Comparison of ENCODE assay signal across 8 cellular contexts in the genomic region with DNA sequence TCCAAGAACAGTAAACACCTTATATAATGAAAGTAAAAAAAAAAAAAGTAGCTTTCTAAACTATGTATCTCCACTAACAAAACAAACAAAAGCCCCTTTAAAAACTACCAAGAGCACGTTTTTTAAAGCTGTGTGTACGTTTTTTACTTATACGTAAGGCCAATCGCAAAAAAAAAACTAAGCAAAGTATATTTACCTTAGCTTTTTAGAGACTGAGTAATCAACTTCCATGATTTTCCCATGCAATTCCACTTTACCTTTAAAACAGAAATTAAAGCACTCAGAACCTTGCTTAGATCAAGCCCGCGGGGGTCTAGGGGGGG. TPM values are rescaled to one million over a fixed set of nuclear protein-coding genes. Genes with fewer than 3 reads are reported as not detected.
DNase-seq lines count a peak whose midpoint lies in the region; ATAC-seq and TF ChIP-seq lines count a peak whose summit lies in the region.

No MANE protein-coding gene starts in this region.

- peak overlapping the region; percentile 90 for H3K4me2 ChIP-seq in mammary epithelial cell (ENCODE audit: insufficient read depth, low read depth, low read length)

- H3K4me1 ChIP-seq in HUES6 (ENCODE audit: control insufficient read depth, insufficient read depth, low read length) (peaks cover 42% of the 10 kb centered on the region), mammary epithelial cell (ENCODE audit: insufficient read depth, low read length) (peaks cover 13% of the 10 kb centered on the region), mucosa of stomach (ENCODE audit: control insufficient read depth, insufficient read depth, low read length) (peaks cover 7% of the 10 kb centered on the region)

- ATAC-seq in GM21786 (IDR thresholded peaks at IDR 0.05; ENCODE audit: unreplicated experiment) = no peak

- in situ Hi-C loops in mammary epithelial cell (cut with MboI; ENCODE audit: low sequenced_read_pairs in 2 of 2) = no loop called here

- H3K4me3 ChIP-seq in AG04449 (ENCODE audit: low read depth, low read length) (peak overlapping the region; percentile 92), HUES6 (ENCODE audit: low read depth, low read length) (peak overlapping the region; percentile 97), mammary epithelial cell (replicated peaks in 1 of 3; ENCODE audit: insufficient read depth in 1 of 3, low read depth in 2 of 3, low read length in 3 of 3) (peak overlapping the region; percentile 89 to 96 (median 90)), mucosa of stomach (ENCODE audit: low read length) (peak overlapping the region; percentile 53)

- TF ChIP-seq CTCF in AG04449 (IDR thresholded peaks at IDR 0.05; ENCODE audit: insufficient read depth, low read length, missing control alignments) (no peak), mammary epithelial cell (conservative IDR thresholded peaks at IDR 0.05 in 1 of 2, IDR thresholded peaks at IDR 0.05 in 1 of 2; ENCODE audit: extremely low read depth in 1 of 2, insufficient read depth in 1 of 2, low read depth in 1 of 2, low read length in 2 of 2) (no peak)

- DNase-seq in AG04449 (ENCODE audit: low read depth, low spot score) (no peak), mammary epithelial cell (no peak), NCI-H1105 (lab: John Stamatoyannopoulos, UW) (no peak), AG08395 (ENCODE audit: low spot score) (no peak)
- no peak for DNase-seq in activated CD8-positive, alpha-beta memory T cell treated with anti-CD3 and anti-CD28 coated beads, Interleukin-2, amount 50 U/mL, for 48 hours

- WGBS in mammary epithelial cell (ENCODE audit: low coverage, missing lambda C conversion rate) = 40% methylated on average over 4 of the region's 6 CpGs

- dilution Hi-C loops in mammary epithelial cell (cut with HindIII; ENCODE audit: low sequenced_read_pairs) = loop anchor here (5.0 kb wide), 1 partner anchor 76 kb away; no protein-coding TSS in a partner anchor

- peaks cover 90% of the 10 kb centered on the region for H3K79me2 ChIP-seq in mammary epithelial cell (ENCODE audit: insufficient read depth, low read length)

- H3K36me3 ChIP-seq in HUES6 (ENCODE audit: control insufficient read depth, insufficient read depth, low read length) = peaks cover 10% of the 10 kb centered on the region
- peaks cover 3% of the 10 kb centered on the region for H3K36me3 ChIP-seq in mammary epithelial cell (ENCODE audit: insufficient read depth, low read length)
- H3K36me3 ChIP-seq in mucosa of stomach (ENCODE audit: control insufficient read depth, insufficient read depth, low read length) = no peaks in the 10 kb centered on the region

- H3K9ac ChIP-seq in HUES6 (ENCODE audit: low read length) (peak overlapping the region; percentile 91), mammary epithelial cell (ENCODE audit: insufficient read depth, low read length) (peak overlapping the region; percentile 90), mucosa of stomach (ENCODE audit: low read length) (peak overlapping the region; percentile 88)

- H4K20me1 ChIP-seq in mammary epithelial cell (ENCODE audit: insufficient read depth, low read length) = no peaks in the 10 kb centered on the region

- H2AFZ ChIP-seq in mammary epithelial cell (ENCODE audit: low read depth, low read length) = no peak overlapping the region

- H3K9me3 ChIP-seq in HUES6 (ENCODE audit: control insufficient read depth, insufficient read depth, low read depth, low read length) (peaks cover 13% of the 10 kb centered on the region; the same call in 1 of the 2 replicates), mammary epithelial cell (replicated peaks; ENCODE audit: insufficient read depth, low read length) (no peaks in the 10 kb centered on the region), mucosa of stomach (ENCODE audit: control insufficient read depth, low read length) (no peaks in the 10 kb centered on the region)

- peak overlapping the region; percentile 96 for H3K27ac ChIP-seq in HUES6 (ENCODE audit: low read depth, low read length)
- H3K27ac ChIP-seq in mammary epithelial cell (ENCODE audit: insufficient read depth, low read depth, low read length) = peak overlapping the region; percentile 89

- BruUV-seq in mammary epithelial cell (replicated peaks; lab: Mats Ljungman, UMichigan) = no TSS peak

- CTCF ChIA-PET in AG04449 (lab: Yijun Ruan, JAX) (interaction anchor here (0.6 to 4.9 kb wide), 8 partner anchors 49 to 471 kb away, joined by 3 to 35 read pairs (median 5); no protein-coding TSS in a partner anchor), mammary epithelial cell (lab: Charles Lee; ENCODE audit: low non-redundant PET) (interaction anchor here (0.5 to 0.6 kb wide), 3 partner anchors 78 to 163 kb away, joined by 3 to 7 read pairs (median 3); no protein-coding TSS in a partner anchor)

- H3K27me3 ChIP-seq in HUES6 (ENCODE audit: control insufficient read depth, insufficient read depth, low read length) (no peaks in the 10 kb centered on the region; the same call in 1 of the 2 replicates), mammary epithelial cell (ENCODE audit: insufficient read depth, low read length) (no peaks in the 10 kb centered on the region), mucosa of stomach (ENCODE audit: control insufficient read depth, insufficient read depth, low read length) (no peaks in the 10 kb centered on the region)

- POLR2A ChIA-PET in AG04449 (lab: Yijun Ruan, JAX) = interaction anchor here (0.9 to 2.8 kb wide), 7 partner anchors 86 to 164 kb away, joined by 3 to 12 read pairs (median 4); no protein-coding TSS in a partner anchor

- intact Hi-C loops in mammary epithelial cell (cut with micrococcal nuclease) = loop anchor here (2.0 kb wide), 3 partner anchors 54 to 112 kb away; no protein-coding TSS in a partner anchor

RNA-seq across cellular contexts. Expression of gene IGF2BP2, which starts 1.9 kb away (rescaled TPM):
- 100 to 1,000 TPM in 1 of 2 donors, 10 to 100 TPM in 1; 67.7 to 195 TPM for total RNA-seq in mammary epithelial cell
- 6.1 TPM for polyA plus RNA-seq in mammary epithelial cell
- polyA minus RNA-seq in mammary epithelial cell = 285 TPM
